Comparison of ENCODE assay signal across 9 cellular contexts in genomic region chr17:72761893-72762622, GRCh38.
"Had no signal": no experiment of that assay in that cellular context is flagged by ENCODE, and none has a peak within 500 bp of the region (broad histone marks: within the 10 kb centered on the region; RNA-seq: fewer than 3 reads in every experiment).

No MANE protein-coding gene starts in this region.

- DNase-seq: GM23248, GOT3, H7, HFFc6, IMR-90, KBM-7 had no signal

- H3K36me3 ChIP-seq: HAP-1 had no signal

- FAIRE-seq: HTR-8/SVneo had no signal

- H3K9me3 ChIP-seq: HAP-1 had no signal

- H3K4me1 ChIP-seq: HAP-1 had no signal

- ATAC-seq: HCT116 had no signal

- H2AFZ ChIP-seq: GM23248 had no signal

- H3K4me3 ChIP-seq: GM23248, HAP-1 had no signal

- H3K9ac ChIP-seq: GM23248 had no signal

- H3K27ac ChIP-seq: GM23248 had no signal
